ENCODE assay signal across 1 cellular context in the genomic region with DNA sequence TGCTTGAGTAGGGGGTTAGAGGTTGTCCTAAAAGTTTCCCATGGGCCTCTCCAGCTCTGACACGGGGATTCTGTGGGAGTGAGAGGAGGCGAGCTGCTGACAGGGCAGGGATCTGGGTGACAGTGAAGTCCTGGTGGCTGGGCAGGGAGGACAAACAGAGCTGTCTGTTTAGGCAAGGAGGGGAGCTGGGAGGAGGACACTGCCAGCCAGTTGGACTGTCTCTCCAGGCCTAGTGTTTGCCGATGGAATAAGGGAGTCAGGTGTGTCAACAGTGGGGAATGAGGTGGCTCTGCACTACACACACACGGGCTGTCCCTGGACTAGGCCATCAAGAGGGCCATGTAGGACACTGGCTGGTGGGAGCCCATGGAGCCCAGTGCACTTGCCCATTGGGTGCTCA.
TF ChIP-seq lines count a peak whose summit lies in the region.

No MANE protein-coding gene starts in this region.

TF ChIP-seq in HepG2, 621 proteins besides CTCF, POLR2A, EP300 and RAD21 (continued from another document and continues in another):
- TF ChIP-seq ZNF746 (CRISPR knock-in tag; IDR thresholded peaks at IDR 0.05): no peak
- TF ChIP-seq RELA (CRISPR knock-in tag; IDR thresholded peaks at IDR 0.05): no peak
- TF ChIP-seq GTF3A (CRISPR knock-in tag; conservative IDR thresholded peaks at IDR 0.05): no peak
- TF ChIP-seq HIVEP1 (CRISPR knock-in tag; IDR thresholded peaks at IDR 0.05): no peak
- peak; percentile 62; the same call in 1 of the 2 replicates for TF ChIP-seq HHEX (CRISPR knock-in tag; IDR thresholded peaks at IDR 0.05)
- no peak for TF ChIP-seq ZNF101 (CRISPR knock-in tag; IDR thresholded peaks at IDR 0.05; ENCODE audit: borderline replicate concordance, low read depth)
- no peak for TF ChIP-seq ZMAT3 (CRISPR knock-in tag; conservative IDR thresholded peaks at IDR 0.05)
- no peak for TF ChIP-seq CEBPB (IDR thresholded peaks at IDR 0.05; ENCODE audit: borderline replicate concordance, low read depth, low read length)
- no peak for TF ChIP-seq ZNF556 (CRISPR knock-in tag; IDR thresholded peaks at IDR 0.05; ENCODE audit: borderline replicate concordance)
- no peak for TF ChIP-seq SP140L (CRISPR knock-in tag; IDR thresholded peaks at IDR 0.05; ENCODE audit: borderline replicate concordance)
- no peak for TF ChIP-seq CHD4 (IDR thresholded peaks at IDR 0.05; ENCODE audit: borderline replicate concordance, low read length)
- no peak for TF ChIP-seq ZBTB8A (CRISPR knock-in tag; IDR thresholded peaks at IDR 0.05; ENCODE audit: borderline replicate concordance, low read depth)
- TF ChIP-seq TBL1XR1 (IDR thresholded peaks at IDR 0.05; ENCODE audit: borderline replicate concordance, low read length, partially characterized antibody): no peak
- no peak for TF ChIP-seq TCF7L2 (IDR thresholded peaks at IDR 0.05; ENCODE audit: low read depth, low read length)
- no peak for TF ChIP-seq TRIM24 (CRISPR knock-in tag; IDR thresholded peaks at IDR 0.05)
- TF ChIP-seq ZNF333 (CRISPR knock-in tag; IDR thresholded peaks at IDR 0.05; ENCODE audit: borderline replicate concordance): no peak
- TF ChIP-seq ZFP90 (CRISPR knock-in tag; IDR thresholded peaks at IDR 0.05; ENCODE audit: borderline replicate concordance): no peak
- TF ChIP-seq, protein P1, sequence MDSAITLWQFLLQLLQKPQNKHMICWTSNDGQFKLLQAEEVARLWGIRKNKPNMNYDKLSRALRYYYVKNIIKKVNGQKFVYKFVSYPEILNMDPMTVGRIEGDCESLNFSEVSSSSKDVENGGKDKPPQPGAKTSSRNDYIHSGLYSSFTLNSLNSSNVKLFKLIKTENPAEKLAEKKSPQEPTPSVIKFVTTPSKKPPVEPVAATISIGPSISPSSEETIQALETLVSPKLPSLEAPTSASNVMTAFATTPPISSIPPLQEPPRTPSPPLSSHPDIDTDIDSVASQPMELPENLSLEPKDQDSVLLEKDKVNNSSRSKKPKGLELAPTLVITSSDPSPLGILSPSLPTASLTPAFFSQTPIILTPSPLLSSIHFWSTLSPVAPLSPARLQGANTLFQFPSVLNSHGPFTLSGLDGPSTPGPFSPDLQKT (CRISPR knock-in tag; IDR thresholded peaks at IDR 0.05; ENCODE audit: borderline replicate concordance): no peak
- TF ChIP-seq, protein P2, sequence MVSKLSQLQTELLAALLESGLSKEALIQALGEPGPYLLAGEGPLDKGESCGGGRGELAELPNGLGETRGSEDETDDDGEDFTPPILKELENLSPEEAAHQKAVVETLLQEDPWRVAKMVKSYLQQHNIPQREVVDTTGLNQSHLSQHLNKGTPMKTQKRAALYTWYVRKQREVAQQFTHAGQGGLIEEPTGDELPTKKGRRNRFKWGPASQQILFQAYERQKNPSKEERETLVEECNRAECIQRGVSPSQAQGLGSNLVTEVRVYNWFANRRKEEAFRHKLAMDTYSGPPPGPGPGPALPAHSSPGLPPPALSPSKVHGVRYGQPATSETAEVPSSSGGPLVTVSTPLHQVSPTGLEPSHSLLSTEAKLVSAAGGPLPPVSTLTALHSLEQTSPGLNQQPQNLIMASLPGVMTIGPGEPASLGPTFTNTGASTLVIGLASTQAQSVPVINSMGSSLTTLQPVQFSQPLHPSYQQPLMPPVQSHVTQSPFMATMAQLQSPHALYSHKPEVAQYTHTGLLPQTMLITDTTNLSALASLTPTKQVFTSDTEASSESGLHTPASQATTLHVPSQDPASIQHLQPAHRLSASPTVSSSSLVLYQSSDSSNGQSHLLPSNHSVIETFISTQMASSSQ (IDR thresholded peaks at IDR 0.05; ENCODE audit: low read depth): no peak
- TF ChIP-seq, protein P2 (CRISPR knock-in tag; IDR thresholded peaks at IDR 0.05; ENCODE audit: borderline replicate concordance): no peak
- TF ChIP-seq STAT5B (CRISPR knock-in tag; IDR thresholded peaks at IDR 0.05): no peak
- TF ChIP-seq, protein P3, sequence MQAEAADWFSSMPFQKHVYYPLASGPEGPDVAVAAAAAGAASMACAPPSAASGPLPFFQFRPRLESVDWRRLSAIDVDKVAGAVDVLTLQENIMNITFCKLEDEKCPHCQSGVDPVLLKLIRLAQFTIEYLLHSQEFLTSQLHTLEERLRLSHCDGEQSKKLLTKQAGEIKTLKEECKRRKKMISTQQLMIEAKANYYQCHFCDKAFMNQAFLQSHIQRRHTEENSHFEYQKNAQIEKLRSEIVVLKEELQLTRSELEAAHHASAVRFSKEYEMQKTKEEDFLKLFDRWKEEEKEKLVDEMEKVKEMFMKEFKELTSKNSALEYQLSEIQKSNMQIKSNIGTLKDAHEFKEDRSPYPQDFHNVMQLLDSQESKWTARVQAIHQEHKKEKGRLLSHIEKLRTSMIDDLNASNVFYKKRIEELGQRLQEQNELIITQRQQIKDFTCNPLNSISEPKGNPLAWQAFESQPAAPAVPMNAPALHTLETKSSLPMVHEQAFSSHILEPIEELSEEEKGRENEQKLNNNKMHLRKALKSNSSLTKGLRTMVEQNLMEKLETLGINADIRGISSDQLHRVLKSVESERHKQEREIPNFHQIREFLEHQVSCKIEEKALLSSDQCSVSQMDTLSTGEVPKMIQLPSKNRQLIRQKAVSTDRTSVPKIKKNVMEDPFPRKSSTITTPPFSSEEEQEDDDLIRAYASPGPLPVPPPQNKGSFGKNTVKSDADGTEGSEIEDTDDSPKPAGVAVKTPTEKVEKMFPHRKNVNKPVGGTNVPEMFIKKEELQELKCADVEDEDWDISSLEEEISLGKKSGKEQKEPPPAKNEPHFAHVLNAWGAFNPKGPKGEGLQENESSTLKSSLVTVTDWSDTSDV (CRISPR knock-in tag; IDR thresholded peaks at IDR 0.05): no peak
- TF ChIP-seq ZSCAN9 (CRISPR knock-in tag; IDR thresholded peaks at IDR 0.05; ENCODE audit: borderline replicate concordance): 0 out of 2 replicates have a peak, but pooled peaks have one; percentile 43
- no peak for TF ChIP-seq ZNF235 (CRISPR knock-in tag; IDR thresholded peaks at IDR 0.05; ENCODE audit: borderline replicate concordance)
- TF ChIP-seq NFATC3 (CRISPR knock-in tag; IDR thresholded peaks at IDR 0.05): no peak
- no peak for TF ChIP-seq NCOA1 (CRISPR knock-in tag; IDR thresholded peaks at IDR 0.05)
- TF ChIP-seq, protein P4, sequence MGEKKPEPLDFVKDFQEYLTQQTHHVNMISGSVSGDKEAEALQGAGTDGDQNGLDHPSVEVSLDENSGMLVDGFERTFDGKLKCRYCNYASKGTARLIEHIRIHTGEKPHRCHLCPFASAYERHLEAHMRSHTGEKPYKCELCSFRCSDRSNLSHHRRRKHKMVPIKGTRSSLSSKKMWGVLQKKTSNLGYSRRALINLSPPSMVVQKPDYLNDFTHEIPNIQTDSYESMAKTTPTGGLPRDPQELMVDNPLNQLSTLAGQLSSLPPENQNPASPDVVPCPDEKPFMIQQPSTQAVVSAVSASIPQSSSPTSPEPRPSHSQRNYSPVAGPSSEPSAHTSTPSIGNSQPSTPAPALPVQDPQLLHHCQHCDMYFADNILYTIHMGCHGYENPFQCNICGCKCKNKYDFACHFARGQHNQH (CRISPR knock-in tag; IDR thresholded peaks at IDR 0.05): peak; percentile 82; the same call in 1 of the 2 replicates
- TF ChIP-seq HOXA3 (CRISPR knock-in tag; IDR thresholded peaks at IDR 0.05): no peak
- no peak for TF ChIP-seq TBX3 (IDR thresholded peaks at IDR 0.05; ENCODE audit: borderline replicate concordance)
- 0 out of 2 replicates have a peak, but pooled peaks have one; percentile 41 for TF ChIP-seq BCL6 (CRISPR knock-in tag; IDR thresholded peaks at IDR 0.05)
- no peak; the same call in 1 of the 2 replicates for TF ChIP-seq GABPB1 (CRISPR knock-in tag; IDR thresholded peaks at IDR 0.05)
- TF ChIP-seq CCDC6 (CRISPR knock-in tag; IDR thresholded peaks at IDR 0.05): no peak
- no peak for TF ChIP-seq ZNF343 (CRISPR knock-in tag; IDR thresholded peaks at IDR 0.05)
- no peak for TF ChIP-seq ZNF816 (CRISPR knock-in tag; IDR thresholded peaks at IDR 0.05; ENCODE audit: borderline replicate concordance)
- TF ChIP-seq ZNF83 (CRISPR knock-in tag; IDR thresholded peaks at IDR 0.05; ENCODE audit: borderline replicate concordance): no peak
- TF ChIP-seq ZFP1 (CRISPR knock-in tag; IDR thresholded peaks at IDR 0.05): no peak
- TF ChIP-seq ZFY (CRISPR knock-in tag; IDR thresholded peaks at IDR 0.05): peak; percentile 80; the same call in 1 of the 2 replicates
- TF ChIP-seq, protein P5, sequence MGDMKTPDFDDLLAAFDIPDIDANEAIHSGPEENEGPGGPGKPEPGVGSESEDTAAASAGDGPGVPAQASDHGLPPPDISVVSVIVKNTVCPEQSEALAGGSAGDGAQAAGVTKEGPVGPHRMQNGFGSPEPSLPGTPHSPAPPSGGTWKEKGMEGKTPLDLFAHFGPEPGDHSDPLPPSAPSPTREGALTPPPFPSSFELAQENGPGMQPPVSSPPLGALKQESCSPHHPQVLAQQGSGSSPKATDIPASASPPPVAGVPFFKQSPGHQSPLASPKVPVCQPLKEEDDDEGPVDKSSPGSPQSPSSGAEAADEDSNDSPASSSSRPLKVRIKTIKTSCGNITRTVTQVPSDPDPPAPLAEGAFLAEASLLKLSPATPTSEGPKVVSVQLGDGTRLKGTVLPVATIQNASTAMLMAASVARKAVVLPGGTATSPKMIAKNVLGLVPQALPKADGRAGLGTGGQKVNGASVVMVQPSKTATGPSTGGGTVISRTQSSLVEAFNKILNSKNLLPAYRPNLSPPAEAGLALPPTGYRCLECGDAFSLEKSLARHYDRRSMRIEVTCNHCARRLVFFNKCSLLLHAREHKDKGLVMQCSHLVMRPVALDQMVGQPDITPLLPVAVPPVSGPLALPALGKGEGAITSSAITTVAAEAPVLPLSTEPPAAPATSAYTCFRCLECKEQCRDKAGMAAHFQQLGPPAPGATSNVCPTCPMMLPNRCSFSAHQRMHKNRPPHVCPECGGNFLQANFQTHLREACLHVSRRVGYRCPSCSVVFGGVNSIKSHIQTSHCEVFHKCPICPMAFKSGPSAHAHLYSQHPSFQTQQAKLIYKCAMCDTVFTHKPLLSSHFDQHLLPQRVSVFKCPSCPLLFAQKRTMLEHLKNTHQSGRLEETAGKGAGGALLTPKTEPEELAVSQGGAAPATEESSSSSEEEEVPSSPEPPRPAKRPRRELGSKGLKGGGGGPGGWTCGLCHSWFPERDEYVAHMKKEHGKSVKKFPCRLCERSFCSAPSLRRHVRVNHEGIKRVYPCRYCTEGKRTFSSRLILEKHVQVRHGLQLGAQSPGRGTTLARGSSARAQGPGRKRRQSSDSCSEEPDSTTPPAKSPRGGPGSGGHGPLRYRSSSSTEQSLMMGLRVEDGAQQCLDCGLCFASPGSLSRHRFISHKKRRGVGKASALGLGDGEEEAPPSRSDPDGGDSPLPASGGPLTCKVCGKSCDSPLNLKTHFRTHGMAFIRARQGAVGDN (CRISPR knock-in tag; IDR thresholded peaks at IDR 0.05): peak; percentile 75
- TF ChIP-seq ELF4 (CRISPR knock-in tag; IDR thresholded peaks at IDR 0.05; ENCODE audit: borderline replicate concordance): no peak
- no peak for TF ChIP-seq NAIF1 (CRISPR knock-in tag; IDR thresholded peaks at IDR 0.05; ENCODE audit: borderline replicate concordance)
- no peak for TF ChIP-seq YY1 (IDR thresholded peaks at IDR 0.05; ENCODE audit: insufficient read depth, insufficient replicate concordance, low read depth, low read length)
- no peak for TF ChIP-seq NCOA5 (CRISPR knock-in tag; IDR thresholded peaks at IDR 0.05)
- no peak for TF ChIP-seq PAX8 (CRISPR knock-in tag; IDR thresholded peaks at IDR 0.05; ENCODE audit: borderline replicate concordance)
- TF ChIP-seq CHD2 (IDR thresholded peaks at IDR 0.05; ENCODE audit: low read depth, low read length): no peak
- TF ChIP-seq GTF2F1 (IDR thresholded peaks at IDR 0.05; ENCODE audit: low read length): no peak
- TF ChIP-seq, protein P6, sequence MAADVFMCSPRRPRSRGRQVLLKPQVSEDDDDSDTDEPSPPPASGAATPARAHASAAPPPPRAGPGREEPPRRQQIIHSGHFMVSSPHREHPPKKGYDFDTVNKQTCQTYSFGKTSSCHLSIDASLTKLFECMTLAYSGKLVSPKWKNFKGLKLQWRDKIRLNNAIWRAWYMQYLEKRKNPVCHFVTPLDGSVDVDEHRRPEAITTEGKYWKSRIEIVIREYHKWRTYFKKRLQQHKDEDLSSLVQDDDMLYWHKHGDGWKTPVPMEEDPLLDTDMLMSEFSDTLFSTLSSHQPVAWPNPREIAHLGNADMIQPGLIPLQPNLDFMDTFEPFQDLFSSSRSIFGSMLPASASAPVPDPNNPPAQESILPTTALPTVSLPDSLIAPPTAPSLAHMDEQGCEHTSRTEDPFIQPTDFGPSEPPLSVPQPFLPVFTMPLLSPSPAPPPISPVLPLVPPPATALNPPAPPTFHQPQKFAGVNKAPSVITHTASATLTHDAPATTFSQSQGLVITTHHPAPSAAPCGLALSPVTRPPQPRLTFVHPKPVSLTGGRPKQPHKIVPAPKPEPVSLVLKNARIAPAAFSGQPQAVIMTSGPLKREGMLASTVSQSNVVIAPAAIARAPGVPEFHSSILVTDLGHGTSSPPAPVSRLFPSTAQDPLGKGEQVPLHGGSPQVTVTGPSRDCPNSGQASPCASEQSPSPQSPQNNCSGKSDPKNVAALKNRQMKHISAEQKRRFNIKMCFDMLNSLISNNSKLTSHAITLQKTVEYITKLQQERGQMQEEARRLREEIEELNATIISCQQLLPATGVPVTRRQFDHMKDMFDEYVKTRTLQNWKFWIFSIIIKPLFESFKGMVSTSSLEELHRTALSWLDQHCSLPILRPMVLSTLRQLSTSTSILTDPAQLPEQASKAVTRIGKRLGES (CRISPR knock-in tag; IDR thresholded peaks at IDR 0.05; ENCODE audit: borderline replicate concordance): no peak
- TF ChIP-seq, protein P7, sequence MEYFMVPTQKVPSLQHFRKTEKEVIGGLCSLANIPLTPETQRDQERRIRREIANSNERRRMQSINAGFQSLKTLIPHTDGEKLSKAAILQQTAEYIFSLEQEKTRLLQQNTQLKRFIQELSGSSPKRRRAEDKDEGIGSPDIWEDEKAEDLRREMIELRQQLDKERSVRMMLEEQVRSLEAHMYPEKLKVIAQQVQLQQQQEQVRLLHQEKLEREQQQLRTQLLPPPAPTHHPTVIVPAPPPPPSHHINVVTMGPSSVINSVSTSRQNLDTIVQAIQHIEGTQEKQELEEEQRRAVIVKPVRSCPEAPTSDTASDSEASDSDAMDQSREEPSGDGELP (IDR thresholded peaks at IDR 0.05; ENCODE audit: borderline replicate concordance, low read depth): peak; percentile 86; the same call in 1 of the 2 replicates
